In genomic region chr3:51675201-51675611, GRCh38 we compare ENCODE assay signal across 11 cellular contexts. TPM values are rescaled to one million over a fixed set of nuclear protein-coding genes. Genes with fewer than 3 reads are reported as not detected.
A peak's percentile ranks its signal among the peaks of the same experiment; 100 is the strongest.
DNase-seq lines count a peak whose midpoint lies in the region; ATAC-seq, FAIRE-seq and TF ChIP-seq lines count a peak whose summit lies in the region.
"Had no signal": no experiment of that assay in that cellular context is flagged by ENCODE, and none has a peak within 500 bp of the region (broad histone marks: within the 10 kb centered on the region; RNA-seq: fewer than 3 reads in every experiment).

No MANE protein-coding gene starts in this region.

- peaks cover 18% of the 10 kb centered on the region for H3K36me3 Mint-ChIP-seq in activated naive CD8-positive, alpha-beta T cell treated with anti-CD3 and anti-CD28 coated beads for 36 hours
- H3K36me3 Mint-ChIP-seq in mesothelial cell of epicardium: peaks cover 3% of the 10 kb centered on the region

- no peak for ATAC-seq in HG02623 (IDR thresholded peaks at IDR 0.05; ENCODE audit: unreplicated experiment)

- no peaks in the 10 kb centered on the region for H3K9me3 Mint-ChIP-seq in activated naive CD8-positive, alpha-beta T cell treated with anti-CD3 and anti-CD28 coated beads for 36 hours
- no peaks in the 10 kb centered on the region for H3K9me3 Mint-ChIP-seq in mesothelial cell of epicardium

- TF ChIP-seq CTCF in keratinocyte (optimal IDR thresholded peaks at IDR 0.05 in 1 of 3, IDR thresholded peaks at IDR 0.05 in 1 of 3, conservative IDR thresholded peaks at IDR 0.05 in 1 of 3; ENCODE audit: extremely low read depth in 1 of 3, insufficient read depth in 2 of 3, low read length in 3 of 3) (no peak), mesothelial cell of epicardium (IDR thresholded peaks at IDR 0.05; ENCODE audit: unreplicated experiment) (no peak)

- no peaks in the 10 kb centered on the region for H3K36me3 ChIP-seq in ACC112 (ENCODE audit: insufficient read depth, low read length)
- H3K36me3 ChIP-seq in keratinocyte (ENCODE audit: control insufficient read depth in 2 of 2, extremely low read depth in 1 of 2, insufficient read depth in 2 of 2, low read length in 2 of 2): peaks cover 2 to 16% of the 10 kb centered on the region in 2 experiments

- peak; percentile 86 for DNase-seq in HT1080 (ENCODE audit: low read depth)
- DNase-seq in activated naive CD8-positive, alpha-beta T cell treated with anti-CD3 and anti-CD28 coated beads for 36 hours: no peak
- DNase-seq in keratinocyte (ENCODE audit: low read depth, low spot score): peak; percentile 48
- no peak for DNase-seq in NCI-H2171 treated with DMSO at 0.1 percent for 48 hours (lab: John Stamatoyannopoulos, UW)
- no peak for DNase-seq in MV-4-11 (lab: John Stamatoyannopoulos, UW)
- no peak for DNase-seq in mesothelial cell of epicardium (ENCODE audit: low spot score in 2 of 2, unreplicated experiment in 2 of 2)
- DNase-seq: DMS 273 treated with DMSO at 0.1 percent for 48 hours, occipital lobe, SK-N-SH had no signal

- peak overlapping the region; percentile 31 for H3K27ac ChIP-seq in ACC112 (ENCODE audit: low read depth, low read length)
- H3K27ac ChIP-seq in keratinocyte (ENCODE audit: control insufficient read depth, insufficient read depth, low read length): peak overlapping the region; percentile 22

- no peaks in the 10 kb centered on the region for H3K27me3 ChIP-seq in ACC112 (ENCODE audit: insufficient read depth, low read length)
- H3K27me3 ChIP-seq in keratinocyte (ENCODE audit: control insufficient read depth, extremely low read depth, insufficient read depth, low read length): no peaks in the 10 kb centered on the region

- H3K27me3 Mint-ChIP-seq in activated naive CD8-positive, alpha-beta T cell treated with anti-CD3 and anti-CD28 coated beads for 36 hours: no peaks in the 10 kb centered on the region
- no peaks in the 10 kb centered on the region for H3K27me3 Mint-ChIP-seq in mesothelial cell of epicardium (ENCODE audit: low read depth)

- H3K4me1 ChIP-seq in ACC112 (ENCODE audit: control insufficient read depth, insufficient read depth, low read length, unreplicated experiment) (peaks cover 34% of the 10 kb centered on the region), keratinocyte (ENCODE audit: control insufficient read depth, extremely low read depth, insufficient read depth, low read length) (peaks cover 55% of the 10 kb centered on the region)

- H3K4me2 ChIP-seq in keratinocyte (ENCODE audit: control insufficient read depth, extremely low read depth, insufficient read depth, low read depth, low read length): peak overlapping the region; percentile 52
- H3K4me2 ChIP-seq: SK-N-SH had no signal

- FAIRE-seq in keratinocyte (lab: Jason Lieb, UNC): peak; percentile 98

- H3K9me3 ChIP-seq in keratinocyte (ENCODE audit: control insufficient read depth, low read depth, low read length): no peaks in the 10 kb centered on the region
- H3K9me3 ChIP-seq: SK-N-SH had no signal

- H3K9me1 ChIP-seq in keratinocyte (ENCODE audit: control insufficient read depth, extremely low read depth, insufficient read depth, low read length): peaks cover 9% of the 10 kb centered on the region

- peaks cover 15% of the 10 kb centered on the region for H3K79me2 ChIP-seq in ACC112 (ENCODE audit: control insufficient read depth, insufficient read depth, low read length, unreplicated experiment)
- H3K79me2 ChIP-seq in keratinocyte (ENCODE audit: control insufficient read depth, insufficient read depth, low read length): peaks cover 14% of the 10 kb centered on the region

- peak overlapping the region; percentile 47 for H3K27ac Mint-ChIP-seq in activated naive CD8-positive, alpha-beta T cell treated with anti-CD3 and anti-CD28 coated beads for 36 hours
- H3K27ac Mint-ChIP-seq in mesothelial cell of epicardium: no peak overlapping the region

- no peak overlapping the region for H3K4me3 Mint-ChIP-seq in activated naive CD8-positive, alpha-beta T cell treated with anti-CD3 and anti-CD28 coated beads for 36 hours
- H3K4me3 Mint-ChIP-seq in mesothelial cell of epicardium: no peak overlapping the region

- H2AFZ ChIP-seq in ACC112 (ENCODE audit: low read length, unreplicated experiment) (no peak overlapping the region), keratinocyte (ENCODE audit: control insufficient read depth, low read length) (no peak overlapping the region)

- dilution Hi-C loops in keratinocyte (cut with MboI; ENCODE audit: extremely low pct_ligation_motif_present, low sequenced_read_pairs): no loop called here

- H3K4me3 ChIP-seq in ACC112 (ENCODE audit: low read depth, low read length): no peak overlapping the region
- H3K4me3 ChIP-seq in keratinocyte (ENCODE audit: control insufficient read depth in 2 of 3, extremely low read depth in 1 of 3, insufficient read depth in 2 of 3, low read depth in 1 of 3, low read length in 3 of 3): no peak overlapping the region

- no peaks in the 10 kb centered on the region for H4K20me1 ChIP-seq in keratinocyte (ENCODE audit: control insufficient read depth, extremely low read depth, insufficient read depth, low read length)

- no peak overlapping the region for H3K9ac ChIP-seq in keratinocyte (ENCODE audit: control insufficient read depth, extremely low read depth, insufficient read depth, low read length)
- H3K9ac ChIP-seq: SK-N-SH had no signal

- H3K4me1 Mint-ChIP-seq in activated naive CD8-positive, alpha-beta T cell treated with anti-CD3 and anti-CD28 coated beads for 36 hours: peaks cover 65% of the 10 kb centered on the region
- peaks cover 16% of the 10 kb centered on the region for H3K4me1 Mint-ChIP-seq in mesothelial cell of epicardium

RNA-seq across cellular contexts. Expression of gene TEX264, which starts 4.2 kb away (rescaled TPM):
- 76.6 and 84.8 TPM in 2 replicates for total RNA-seq in HT1080 (2014; rRNA removed; shearing (Covaris generic))
- 48.7 and 59.2 TPM in 2 replicates for polyA plus RNA-seq in HT1080 (2015; cell fraction: cytosol; rRNA removed)
- polyA plus RNA-seq in HT1080 (2015; cell fraction: nucleus; rRNA removed): 36.2 and 36.5 TPM in 2 replicates
- 10 to 100 TPM; 37.1 to 39.5 TPM for total RNA-seq in activated naive CD8-positive, alpha-beta T cell treated with anti-CD3 and anti-CD28 coated beads for 36 hours
- 35.8 to 52.3 TPM (median 49.7 TPM) in 3 replicates for polyA plus RNA-seq in keratinocyte
- 11.5 TPM for polyA plus RNA-seq in keratinocyte (2011; ENCODE audit: low read depth)
- 33.1 and 48.3 TPM in 2 replicates for polyA plus RNA-seq in keratinocyte (2011; cell fraction: cytosol; rRNA removed)
- polyA plus RNA-seq in keratinocyte (2011; cell fraction: nucleus; rRNA removed): 52.0 and 59.8 TPM in 2 replicates
- 37.7 and 40.4 TPM in 2 replicates for polyA plus RNA-seq in keratinocyte (2012; ENCODE audit: low replicate concordance)
- polyA minus RNA-seq in keratinocyte: 41.1 to 71.2 TPM (median 63.0 TPM) in 3 replicates
- polyA minus RNA-seq in keratinocyte (2011; cell fraction: cytosol; rRNA and poly(A)+ RNA removed): 47.2 TPM
- 26.6 and 31.4 TPM in 2 replicates for polyA minus RNA-seq in keratinocyte (2011; cell fraction: nucleus; rRNA and poly(A)+ RNA removed)
- 37.8 to 39.7 TPM (median 38.6 TPM) in 3 replicates for total RNA-seq in mesothelial cell of epicardium

RNA-seq across cellular contexts. Expression of gene GRM2, which starts 31.7 kb away (rescaled TPM):
- under 0.01 and 0.06 TPM in 2 replicates for total RNA-seq in HT1080 (2014; rRNA removed; shearing (Covaris generic))
- not detected in 2 replicates for polyA plus RNA-seq in HT1080 (2015; cell fraction: cytosol; rRNA removed)
- 0.17 TPM in 1 of 2 replicates, not detected in the other for polyA plus RNA-seq in HT1080 (2015; cell fraction: nucleus; rRNA removed)
- under 1 TPM; 0.37 to 0.46 TPM for total RNA-seq in activated naive CD8-positive, alpha-beta T cell treated with anti-CD3 and anti-CD28 coated beads for 36 hours
- polyA plus RNA-seq in keratinocyte: 0.03 to 0.07 TPM (median 0.04 TPM) in 3 replicates
- 0.14 TPM for polyA plus RNA-seq in keratinocyte (2011; ENCODE audit: low read depth)
- 0.06 TPM in 1 of 2 replicates, not detected in the other for polyA plus RNA-seq in keratinocyte (2011; cell fraction: cytosol; rRNA removed)
- polyA plus RNA-seq in keratinocyte (2011; cell fraction: nucleus; rRNA removed): 0.14 and 0.31 TPM in 2 replicates
- 0.06 and 0.24 TPM in 2 replicates for polyA plus RNA-seq in keratinocyte (2012; ENCODE audit: low replicate concordance)
- polyA minus RNA-seq in keratinocyte: 0.03 to 0.23 TPM in 2 of 3 replicates, not detected in the other
- polyA minus RNA-seq in keratinocyte (2011; cell fraction: cytosol; rRNA and poly(A)+ RNA removed): not detected
- polyA minus RNA-seq in keratinocyte (2011; cell fraction: nucleus; rRNA and poly(A)+ RNA removed): 0.11 and 0.62 TPM in 2 replicates
- 0.66 to 1.0 TPM (median 0.98 TPM) in 3 replicates for total RNA-seq in mesothelial cell of epicardium

Comparison
In these comparisons a context has a peak if more than half of its experiments do, and no peak if none do; other contexts are left out.
1. DNase-seq: peak in HT1080 (single experiment) and keratinocyte (single experiment); none in activated naive CD8-positive, alpha-beta T cell treated with anti-CD3 and anti-CD28 coated beads for 36 hours (single experiment), NCI-H2171 treated with DMSO at 0.1 percent for 48 hours (single experiment), MV-4-11 (single experiment) and mesothelial cell of epicardium (0 of 2).